ENCODE assay signal across 19 cellular contexts in the genomic region with DNA sequence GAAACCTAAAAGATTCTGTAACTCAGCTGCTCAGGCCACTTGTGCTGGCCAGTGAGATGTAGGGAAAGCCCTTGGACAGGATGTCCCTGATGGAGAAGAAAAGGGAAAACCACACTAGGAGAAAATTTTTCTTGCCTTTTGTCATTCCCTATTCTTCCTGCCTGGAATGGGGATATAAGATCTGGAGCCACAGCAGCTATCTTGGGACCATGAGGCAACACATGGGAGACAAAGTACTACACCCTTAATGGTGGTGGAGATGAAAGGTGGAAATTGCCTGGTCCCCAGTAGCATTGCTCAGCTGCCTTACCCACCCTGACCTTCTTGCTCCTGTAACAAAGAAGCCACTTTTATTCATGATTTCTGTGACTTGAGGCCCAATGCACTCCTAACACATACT. TPM values are rescaled to one million over a fixed set of nuclear protein-coding genes. Genes with fewer than 3 reads are reported as not detected.
DNase-seq lines count a peak whose midpoint lies in the region; ATAC-seq and TF ChIP-seq lines count a peak whose summit lies in the region.
"Had no signal": no experiment of that assay in that cellular context is flagged by ENCODE, and none has a peak within 500 bp of the region (broad histone marks: within the 10 kb centered on the region; RNA-seq: fewer than 3 reads in every experiment).

No MANE protein-coding gene starts in this region.

- H3K27ac ChIP-seq in thyroid gland, result peak overlapping the region in 2 of 3 donors; percentile 82 to 95
- H3K27ac ChIP-seq: HL-60, PC-9 had no signal

- H3K9me3 ChIP-seq in thyroid gland, result no peaks in the 10 kb centered on the region
- H3K9me3 ChIP-seq: MG63 had no signal

- H3K4me3 Mint-ChIP-seq in HFFc6, result no peak overlapping the region

- no peak for TF ChIP-seq POLR2A in thyroid gland (IDR thresholded peaks at IDR 0.05)

- H3K4me1 Mint-ChIP-seq in HFFc6 (ENCODE audit: low read depth), result peaks cover 31% of the 10 kb centered on the region

- H3K27me3 Mint-ChIP-seq in HFFc6 (ENCODE audit: insufficient read depth), result peaks cover 5% of the 10 kb centered on the region

- no peak for ATAC-seq in HG03095 (IDR thresholded peaks at IDR 0.05; ENCODE audit: unreplicated experiment)

- no peak for TF ChIP-seq CTCF in HFFc6 (IDR thresholded peaks at IDR 0.05)
- no peak for TF ChIP-seq CTCF in thyroid gland (IDR thresholded peaks at IDR 0.05)

- H3K36me3 Mint-ChIP-seq in HFFc6 (ENCODE audit: low read depth), result 0 out of 2 replicates have a peak, but pooled peaks cover 6% of the 10 kb centered on the region
- H3K36me3 Mint-ChIP-seq: CD14-positive monocyte, IgD-negative memory B cell had no signal

- no peaks in the 10 kb centered on the region for H3K36me3 ChIP-seq in thyroid gland
- H3K36me3 ChIP-seq: MG63 had no signal

- H3K4me3 ChIP-seq in thyroid gland (replicated peaks in 1 of 3), result no peak overlapping the region
- H3K4me3 ChIP-seq: MG63, PC-9 had no signal

- H3K9me3 Mint-ChIP-seq in HFFc6, result peaks cover 5% of the 10 kb centered on the region; the same call in 1 of the 2 replicates
- H3K9me3 Mint-ChIP-seq: IgD-negative memory B cell had no signal

- no peaks in the 10 kb centered on the region for H3K27me3 ChIP-seq in thyroid gland
- H3K27me3 ChIP-seq: MG63 had no signal

- peak overlapping the region; percentile 15; the same call in 1 of the 2 replicates for H3K27ac Mint-ChIP-seq in HFFc6
- H3K27ac Mint-ChIP-seq: IgD-negative memory B cell had no signal

- DNase-seq in HFFc6, result no peak
- no peak for DNase-seq in thyroid gland
- DNase-seq: AML-193, DMS79, H7, Kasumi-1, MG63, NCI-H1048, NCI-H1436, NCI-H1930, NCI-H345, NCI-H524 treated with DMSO at 0.1 percent for 48 hours, SIG-M5, T-helper 1 cell had no signal

- intact Hi-C loops in thyroid gland (cut with DNase I), result no loop called here

- H3K4me1 ChIP-seq in thyroid gland, result peaks cover 37 to 43% of the 10 kb centered on the region in 2 donors

RNA-seq across cellular contexts. Expression of a gene that starts 9.4 kb away (rescaled TPM):
- under 1 TPM in 1 of 6 experiments, not detected in 5; 0.07 TPM for total RNA-seq in HFFc6 (2021; fragmentation: NEBNext Ultra II Directional; extraction: Animal tissue kit (Norgen Biotek cat#: 25700))
- 1 to 10 TPM in 3 of 4 donors, under 1 TPM in 1; 0.50 to 8.9 (median 3.9) TPM for total RNA-seq in thyroid gland

RNA-seq across cellular contexts. Expression of a gene that starts 13.1 kb away (rescaled TPM):
- total RNA-seq in HFFc6 (2021; fragmentation: NEBNext Ultra II Directional; extraction: Animal tissue kit (Norgen Biotek cat#: 25700)), result 10 to 100 TPM; 53.4 to 63.2 (median 55.3) TPM
- 10 to 100 TPM; 38.2 to 69.7 (median 48.3) TPM for total RNA-seq in thyroid gland

RNA-seq across cellular contexts. Expression of a gene that starts 23.4 kb away (rescaled TPM):
- 100 to 1,000 TPM in 4 of 6 experiments, 10 to 100 TPM in 2; 85.5 to 144 (median 102) TPM for total RNA-seq in HFFc6 (2021; fragmentation: NEBNext Ultra II Directional; extraction: Animal tissue kit (Norgen Biotek cat#: 25700))
- 10 to 100 TPM; 18.9 to 32.6 (median 26.3) TPM for total RNA-seq in thyroid gland

RNA-seq across cellular contexts. Expression of a gene that starts 36.7 kb away (rescaled TPM):
- total RNA-seq in HFFc6 (2021; fragmentation: NEBNext Ultra II Directional; extraction: Animal tissue kit (Norgen Biotek cat#: 25700)), result 10 to 100 TPM; 14.0 to 15.1 (median 14.4) TPM
- total RNA-seq in thyroid gland, result 10 to 100 TPM; 18.3 to 33.0 (median 23.3) TPM

RNA-seq across cellular contexts. Expression of a gene that starts 57.2 kb away (rescaled TPM):
- total RNA-seq in HFFc6 (2021; fragmentation: NEBNext Ultra II Directional; extraction: Animal tissue kit (Norgen Biotek cat#: 25700)), result 10 to 100 TPM; 59.6 to 74.8 (median 66.0) TPM
- total RNA-seq in thyroid gland, result 10 to 100 TPM; 32.4 to 56.8 (median 38.7) TPM
